In genomic region chr2:65069425-65069824, GRCh38 we compare ENCODE assay signal across 12 cellular contexts. TPM values are rescaled to one million over a fixed set of nuclear protein-coding genes. Genes with fewer than 3 reads are reported as not detected.
DNase-seq lines count a peak whose midpoint lies in the region; ATAC-seq and TF ChIP-seq lines count a peak whose summit lies in the region.
"Had no signal": no experiment of that assay in that cellular context is flagged by ENCODE, and none has a peak within 500 bp of the region (broad histone marks: within the 10 kb centered on the region; RNA-seq: fewer than 3 reads in every experiment).

No MANE protein-coding gene starts in this region.

- H3K9me3 Mint-ChIP-seq in activated CD4-positive, alpha-beta T cell treated with anti-CD3 and anti-CD28 coated beads, Interleukin-2, amount 10 ng/mL, durations not matched to agents 24 days and 14 days = no peaks in the 10 kb centered on the region
- H3K9me3 Mint-ChIP-seq in activated naive CD8-positive, alpha-beta T cell treated with anti-CD3 and anti-CD28 coated beads for 36 hours = no peaks in the 10 kb centered on the region
- H3K9me3 Mint-ChIP-seq: activated T-cell treated with anti-CD3 and anti-CD28 coated beads, Interleukin-2, amount 50 U/mL, for 72 hours had no signal

- peaks cover 9% of the 10 kb centered on the region for H3K36me3 Mint-ChIP-seq in activated CD4-positive, alpha-beta T cell treated with anti-CD3 and anti-CD28 coated beads, Interleukin-2, amount 10 ng/mL, durations not matched to agents 24 days and 14 days (ENCODE audit: low read depth)
- peaks cover 2% of the 10 kb centered on the region for H3K36me3 Mint-ChIP-seq in activated naive CD8-positive, alpha-beta T cell treated with anti-CD3 and anti-CD28 coated beads for 36 hours

- no peak for TF ChIP-seq CTCF in lower lobe of right lung (IDR thresholded peaks at IDR 0.05)

- peaks cover 25% of the 10 kb centered on the region for H3K4me1 Mint-ChIP-seq in activated CD4-positive, alpha-beta T cell treated with anti-CD3 and anti-CD28 coated beads, Interleukin-2, amount 10 ng/mL, durations not matched to agents 24 days and 14 days
- peaks cover 34% of the 10 kb centered on the region for H3K4me1 Mint-ChIP-seq in activated naive CD8-positive, alpha-beta T cell treated with anti-CD3 and anti-CD28 coated beads for 36 hours

- H3K9me3 ChIP-seq in lower lobe of right lung = no peaks in the 10 kb centered on the region

- no peak for DNase-seq in activated CD4-positive, alpha-beta T cell treated with anti-CD3 and anti-CD28 coated beads, Interleukin-2, amount 10 ng/mL, durations not matched to agents 24 days and 14 days
- no peak for DNase-seq in activated CD4-positive, alpha-beta T cell treated with anti-CD3 and anti-CD28 coated beads, Interleukin-2, amount 50 U/mL, for 4 hours
- no peak for DNase-seq in activated naive CD8-positive, alpha-beta T cell treated with anti-CD3 and anti-CD28 coated beads for 36 hours
- DNase-seq in lower lobe of right lung = no peak
- DNase-seq in DMS 273 (lab: John Stamatoyannopoulos, UW; ENCODE audit: unreplicated experiment) = no peak
- DNase-seq in NCI-H748 treated with DMSO at 0.1 percent for 48 hours (lab: John Stamatoyannopoulos, UW) = no peak
- DNase-seq in SK-N-DZ (ENCODE audit: low spot score) = no peak
- DNase-seq: activated T-cell treated with anti-CD3 and anti-CD28 coated beads, Interleukin-2, amount 50 U/mL, for 72 hours; cortex of kidney; DND-41; NCI-H446 treated with DMSO at 0.1 percent for 48 hours had no signal

- H3K4me3 Mint-ChIP-seq in activated CD4-positive, alpha-beta T cell treated with anti-CD3 and anti-CD28 coated beads, Interleukin-2, amount 10 ng/mL, durations not matched to agents 24 days and 14 days = no peak overlapping the region
- no peak overlapping the region for H3K4me3 Mint-ChIP-seq in activated naive CD8-positive, alpha-beta T cell treated with anti-CD3 and anti-CD28 coated beads for 36 hours
- H3K4me3 Mint-ChIP-seq: activated T-cell treated with anti-CD3 and anti-CD28 coated beads, Interleukin-2, amount 50 U/mL, for 72 hours had no signal

- H3K27ac ChIP-seq in lower lobe of right lung (peak overlapping the region; percentile 42), temporal lobe (ENCODE audit: low read depth, low read length) (peak overlapping the region; percentile 72)

- H3K4me3 ChIP-seq in lower lobe of right lung = no peak overlapping the region

- no peaks in the 10 kb centered on the region for H3K27me3 Mint-ChIP-seq in activated CD4-positive, alpha-beta T cell treated with anti-CD3 and anti-CD28 coated beads, Interleukin-2, amount 10 ng/mL, durations not matched to agents 24 days and 14 days
- H3K27me3 Mint-ChIP-seq in activated naive CD8-positive, alpha-beta T cell treated with anti-CD3 and anti-CD28 coated beads for 36 hours = no peaks in the 10 kb centered on the region

- H3K4me1 ChIP-seq in lower lobe of right lung = peaks cover 62% of the 10 kb centered on the region

- H3K36me3 ChIP-seq in lower lobe of right lung = peaks cover 51% of the 10 kb centered on the region

- no peak for ATAC-seq in lower lobe of right lung
- ATAC-seq: activated T-cell treated with anti-CD3 and anti-CD28 coated beads, Interleukin-2, amount 50 U/mL, for 72 hours had no signal

- no peaks in the 10 kb centered on the region for H3K27me3 ChIP-seq in lower lobe of right lung (ENCODE audit: low read depth)

- peak overlapping the region; percentile 49 for H3K27ac Mint-ChIP-seq in activated CD4-positive, alpha-beta T cell treated with anti-CD3 and anti-CD28 coated beads, Interleukin-2, amount 10 ng/mL, durations not matched to agents 24 days and 14 days
- H3K27ac Mint-ChIP-seq in activated naive CD8-positive, alpha-beta T cell treated with anti-CD3 and anti-CD28 coated beads for 36 hours = peak overlapping the region; percentile 34

- intact Hi-C loops in activated CD4-positive, alpha-beta T cell treated with anti-CD3 and anti-CD28 coated beads, Interleukin-2, amount 10 ng/mL, durations not matched to agents 24 days and 14 days (cut with micrococcal nuclease) = no loop called here
- intact Hi-C loops in lower lobe of right lung (cut with DNase I) = no loop called here

RNA-seq across cellular contexts. Expression of gene CEP68, which starts 13.2 kb away (rescaled TPM):
- total RNA-seq in activated CD4-positive, alpha-beta T cell treated with anti-CD3 and anti-CD28 coated beads, Interleukin-2, amount 10 ng/mL, durations not matched to agents 24 days and 14 days = 4.4 and 4.9 TPM in 2 replicates
- total RNA-seq in activated naive CD8-positive, alpha-beta T cell treated with anti-CD3 and anti-CD28 coated beads for 36 hours = 1 to 10 TPM; 4.0 TPM
- total RNA-seq in lower lobe of right lung (12.6 TPM), temporal lobe (48.2 TPM)
- polyA plus RNA-seq in SK-N-DZ (2014; cell fraction: cytosol; rRNA removed) = 14.8 and 19.1 TPM in 2 replicates
- polyA plus RNA-seq in SK-N-DZ (2014; cell fraction: nucleus; rRNA removed) = 9.3 and 11.1 TPM in 2 replicates
